ENCODE assay signal across 11 cellular contexts in genomic region chr3:130820976-130821375, GRCh38.
DNase-seq lines count a peak whose midpoint lies in the region; ATAC-seq, FAIRE-seq and TF ChIP-seq lines count a peak whose summit lies in the region.
"Had no signal": no experiment of that assay in that cellular context is flagged by ENCODE, and none has a peak within 500 bp of the region (broad histone marks: within the 10 kb centered on the region; RNA-seq: fewer than 3 reads in every experiment).

No MANE protein-coding gene starts in this region.

- no TSS peak for BruUV-seq in A673 (replicated peaks; lab: Mats Ljungman, UMichigan)

- H3K27ac Mint-ChIP-seq in T-helper 17 cell = no peak overlapping the region
- H3K27ac Mint-ChIP-seq: activated T-cell treated with anti-CD3 and anti-CD28 coated beads, Interleukin-2, amount 50 U/mL, for 24 hours; CD4-positive, alpha-beta T cell had no signal

- CTCF ChIA-PET in A673 (lab: Charles Lee) = no interaction called here

- H3K4me1 ChIP-seq in A673 (ENCODE audit: insufficient read depth, low read length, poor library complexity, severe bottlenecking) = no peaks in the 10 kb centered on the region

- DNase-seq in A673 (ENCODE audit: low spot score) = peak; percentile 58
- peak; percentile 81 to 98 for DNase-seq in HL-60 (ENCODE audit: low read depth in 1 of 2, low spot score in 1 of 2)
- no peak for DNase-seq in T-helper 17 cell
- DNase-seq in iris pigment epithelial cell (ENCODE audit: low read depth) = peak; percentile 71
- DNase-seq in NCI-H146 (lab: John Stamatoyannopoulos, UW) = no peak
- no peak for DNase-seq in GM19239 (ENCODE audit: insufficient read length, low spot score)
- no peak for DNase-seq in stimulated activated CD4-positive, alpha-beta T cell treated with anti-CD3 and anti-CD28 coated beads, Interleukin-4, amount 100 ng/mL, for 1 hour
- DNase-seq: activated T-cell treated with anti-CD3 and anti-CD28 coated beads, Interleukin-2, amount 50 U/mL, for 24 hours; CD4-positive, alpha-beta T cell had no signal

- POLR2A ChIA-PET in A673 (lab: Charles Lee; ENCODE audit: low non-redundant PET) = interaction anchor here (0.6 kb wide), 1 partner anchor 101 kb away, joined by 4 read pairs; no protein-coding TSS in a partner anchor

- no peaks in the 10 kb centered on the region for H3K9me3 ChIP-seq in A673 (ENCODE audit: low read depth, low read length, poor library complexity, severe bottlenecking)
- no peaks in the 10 kb centered on the region for H3K9me3 ChIP-seq in T-helper 17 cell (ENCODE audit: control insufficient read depth, low read length, poor library complexity, severe bottlenecking)
- H3K9me3 ChIP-seq: neutrophil had no signal

- intact Hi-C loops in A673 (cut with micrococcal nuclease; ENCODE audit: unreplicated experiment) = no loop called here

- H3K27me3 Mint-ChIP-seq in T-helper 17 cell = peaks cover 35% of the 10 kb centered on the region
- H3K27me3 Mint-ChIP-seq: CD4-positive, alpha-beta T cell had no signal

- no peak overlapping the region for H3K4me3 ChIP-seq in A673 (ENCODE audit: low read depth, low read length, poor library complexity, severe bottlenecking)
- H3K4me3 ChIP-seq in HL-60 (replicated peaks; ENCODE audit: insufficient read depth, low read length) = no peak overlapping the region

- no peak for TF ChIP-seq CTCF in A673 (conservative IDR thresholded peaks at IDR 0.05; ENCODE audit: low read depth, low read length)
- no peak for TF ChIP-seq CTCF in HL-60 (IDR thresholded peaks at IDR 0.05; ENCODE audit: insufficient read depth, low read length)

- H3K27ac ChIP-seq in A673 (ENCODE audit: low read depth, low read length, poor library complexity, severe bottlenecking) = no peak overlapping the region
- no peak overlapping the region for H3K27ac ChIP-seq in HL-60 (replicated peaks)
- H3K27ac ChIP-seq: neutrophil had no signal

- FAIRE-seq in GM19239 (lab: Jason Lieb, UNC) = no peak

- no peak overlapping the region for H3K4me3 Mint-ChIP-seq in T-helper 17 cell
- H3K4me3 Mint-ChIP-seq: activated T-cell treated with anti-CD3 and anti-CD28 coated beads, Interleukin-2, amount 50 U/mL, for 24 hours; CD4-positive, alpha-beta T cell had no signal

- peak; percentile 28 for ATAC-seq in T-helper 17 cell
- ATAC-seq in HG03108 (IDR thresholded peaks at IDR 0.05; ENCODE audit: unreplicated experiment) = no peak

- H3K36me3 ChIP-seq in A673 (ENCODE audit: insufficient read depth, low read length, poor library complexity, severe bottlenecking) = no peaks in the 10 kb centered on the region
- H3K36me3 ChIP-seq: neutrophil had no signal

- H3K4me1 Mint-ChIP-seq in T-helper 17 cell = no peaks in the 10 kb centered on the region

- no peaks in the 10 kb centered on the region for H3K27me3 ChIP-seq in A673 (replicated peaks; ENCODE audit: insufficient read depth, low read depth, low read length, poor library complexity)
- H3K27me3 ChIP-seq in HL-60 (ENCODE audit: insufficient read depth, poor library complexity, severe bottlenecking) = no peaks in the 10 kb centered on the region
- H3K27me3 ChIP-seq: neutrophil had no signal

- H3K36me3 Mint-ChIP-seq in T-helper 17 cell (ENCODE audit: low read depth) = no peaks in the 10 kb centered on the region

Comparison
In these comparisons a context has a peak if more than half of its experiments do, and no peak if none do; other contexts are left out.
1. DNase-seq: peak in A673 (single experiment), HL-60 (2 of 2) and iris pigment epithelial cell (single experiment); none in T-helper 17 cell (0 of 3), NCI-H146 (single experiment), GM19239 (single experiment) and stimulated activated CD4-positive, alpha-beta T cell treated with anti-CD3 and anti-CD28 coated beads, Interleukin-4, amount 100 ng/mL, for 1 hour (single experiment).